In genomic region chr11:33867996-33868645, GRCh38 we compare ENCODE assay signal across 10 cellular contexts. TPM values are rescaled to one million over a fixed set of nuclear protein-coding genes. Genes with fewer than 3 reads are reported as not detected.
A peak's percentile ranks its signal among the peaks of the same experiment; 100 is the strongest.
DNase-seq lines count a peak whose midpoint lies in the region; ATAC-seq and TF ChIP-seq lines count a peak whose summit lies in the region.
"Had no signal": no experiment of that assay in that cellular context is flagged by ENCODE, and none has a peak within 500 bp of the region (broad histone marks: within the 10 kb centered on the region; RNA-seq: fewer than 3 reads in every experiment).

No MANE protein-coding gene starts in this region.

- intact Hi-C loops in dendritic cell treated with granulocyte-macrophage colony-stimulating factor and Interleukin-4, amounts not matched to agents 40 ng/mL and 50 ng/mL, for 4 days (cut with micrococcal nuclease): loop anchor here (2.0 kb wide), 2 partner anchors 25 to 63 kb away; partner anchors contain the start of gene LMO2

- peaks cover 49 to 79% (median 65%) of the 10 kb centered on the region in 10 experiments for H3K4me1 ChIP-seq in BLaER1 treated with 17β-estradiol and CSF1 and Interleukin-3, amounts not matched to agents 10 nM and 100 nM

- peaks cover 18 to 75% (median 56%) of the 10 kb centered on the region in 11 experiments for H3K36me3 ChIP-seq in BLaER1 treated with 17β-estradiol and CSF1 and Interleukin-3, amounts not matched to agents 10 nM and 100 nM

- peak overlapping the region; percentile 80 to 99 (median 95) for H3K4me2 ChIP-seq in BLaER1 treated with 17β-estradiol and CSF1 and Interleukin-3, amounts not matched to agents 10 nM and 100 nM

- H3K4me3 Mint-ChIP-seq in IgD-negative memory B cell: peak overlapping the region; percentile 83 to 94 (median 88)
- H3K4me3 Mint-ChIP-seq in dendritic cell treated with granulocyte-macrophage colony-stimulating factor and Interleukin-4, amounts not matched to agents 40 ng/mL and 50 ng/mL, for 4 days: peak overlapping the region; percentile 95
- H3K4me3 Mint-ChIP-seq in nephron: peak overlapping the region; percentile 75 to 87 (median 83)

- H3K9me3 ChIP-seq in BLaER1 treated with 17β-estradiol and CSF1 and Interleukin-3, amounts not matched to agents 10 nM and 100 nM (replicated peaks in 1 of 11): peaks cover 0 to 6% (median 0%) of the 10 kb centered on the region in 11 experiments; a peak in 3 of 22 replicates

- no peak for ATAC-seq in HG02610 (IDR thresholded peaks at IDR 0.05; ENCODE audit: unreplicated experiment)
- ATAC-seq in GM21619 (IDR thresholded peaks at IDR 0.05; ENCODE audit: unreplicated experiment): no peak

- H3K36me3 Mint-ChIP-seq in IgD-negative memory B cell (no peaks in the 10 kb centered on the region), nephron (ENCODE audit: low read depth) (peaks cover 3% of the 10 kb centered on the region)
- H3K36me3 Mint-ChIP-seq in dendritic cell treated with granulocyte-macrophage colony-stimulating factor and Interleukin-4, amounts not matched to agents 40 ng/mL and 50 ng/mL, for 4 days (ENCODE audit: low read depth): peaks cover 59% of the 10 kb centered on the region

- H3K27ac Mint-ChIP-seq in IgD-negative memory B cell (peak overlapping the region; percentile 8 to 88 (median 58)), nephron (peak overlapping the region in 2 of 3 experiments; percentile 24 to 59)
- H3K27ac Mint-ChIP-seq in dendritic cell treated with granulocyte-macrophage colony-stimulating factor and Interleukin-4, amounts not matched to agents 40 ng/mL and 50 ng/mL, for 4 days: peak overlapping the region; percentile 98

- H3K9me3 Mint-ChIP-seq in IgD-negative memory B cell: no peaks in the 10 kb centered on the region
- no peaks in the 10 kb centered on the region for H3K9me3 Mint-ChIP-seq in dendritic cell treated with granulocyte-macrophage colony-stimulating factor and Interleukin-4, amounts not matched to agents 40 ng/mL and 50 ng/mL, for 4 days
- no peaks in the 10 kb centered on the region for H3K9me3 Mint-ChIP-seq in nephron

- H3K27me3 Mint-ChIP-seq in IgD-negative memory B cell (peaks cover 6% of the 10 kb centered on the region), nephron (ENCODE audit: low read depth) (peaks cover 73% of the 10 kb centered on the region)
- H3K27me3 Mint-ChIP-seq in dendritic cell treated with granulocyte-macrophage colony-stimulating factor and Interleukin-4, amounts not matched to agents 40 ng/mL and 50 ng/mL, for 4 days: no peaks in the 10 kb centered on the region

- no peak for DNase-seq in hippocampal formation (lab: John Stamatoyannopoulos, UW)
- DNase-seq in NCI-H2171 treated with DMSO at 0.1 percent for 48 hours (lab: John Stamatoyannopoulos, UW): no peak
- DNase-seq: GOT3, T-helper 9 cell had no signal

- H3K4me1 Mint-ChIP-seq in IgD-negative memory B cell (peaks cover 22 to 28% (median 22%) of the 10 kb centered on the region in 3 donors), nephron (peaks cover 29% of the 10 kb centered on the region)
- peaks cover 59% of the 10 kb centered on the region for H3K4me1 Mint-ChIP-seq in dendritic cell treated with granulocyte-macrophage colony-stimulating factor and Interleukin-4, amounts not matched to agents 40 ng/mL and 50 ng/mL, for 4 days (ENCODE audit: low read depth)

- H3K9ac ChIP-seq in BLaER1 treated with 17β-estradiol and CSF1 and Interleukin-3, amounts not matched to agents 10 nM and 100 nM: peak overlapping the region; percentile 92 to 99 (median 94)

- peak overlapping the region; percentile 74 to 98 (median 91) for H3K4me3 ChIP-seq in BLaER1 treated with 17β-estradiol and CSF1 and Interleukin-3, amounts not matched to agents 10 nM and 100 nM

- H3K27ac ChIP-seq in BLaER1 treated with 17β-estradiol and CSF1 and Interleukin-3, amounts not matched to agents 10 nM and 100 nM: peak overlapping the region; percentile 88 to 98 (median 94)

- no peak for TF ChIP-seq CTCF in nephron (IDR thresholded peaks at IDR 0.05; ENCODE audit: unreplicated experiment in 3 of 3)

- peaks cover 0 to 40% (median 18%) of the 10 kb centered on the region in 11 experiments; a peak in 14 of 22 replicates for H3K27me3 ChIP-seq in BLaER1 treated with 17β-estradiol and CSF1 and Interleukin-3, amounts not matched to agents 10 nM and 100 nM

- peaks cover 41 to 66% (median 55%) of the 10 kb centered on the region in 11 experiments for H4K20me1 ChIP-seq in BLaER1 treated with 17β-estradiol and CSF1 and Interleukin-3, amounts not matched to agents 10 nM and 100 nM

RNA-seq across cellular contexts. Expression of gene LMO2, which starts 23.8 kb away (rescaled TPM):
- polyA plus RNA-seq in IgD-negative memory B cell: 11.4 TPM

Comparison
In these comparisons a context has a peak if more than half of its experiments do, and no peak if none do; other contexts are left out.
1. H3K27ac Mint-ChIP-seq: peak in every context shown above with its lines; median percentile 98 in dendritic cell treated with granulocyte-macrophage colony-stimulating factor and Interleukin-4, amounts not matched to agents 40 ng/mL and 50 ng/mL, for 4 days; 58 in IgD-negative memory B cell; 42 in nephron.